In genomic region chr6:151036211-151036721, GRCh38 we compare ENCODE assay signal across 8 cellular contexts.
DNase-seq lines count a peak whose midpoint lies in the region; TF ChIP-seq lines count a peak whose summit lies in the region.
"Not testable (repeated sequence)": the region's sequence is repeated elsewhere in the genome, so short reads cannot be mapped to it uniquely, and the experiment has no call there.

No MANE protein-coding gene starts in this region.

- H2AFZ ChIP-seq in smooth muscle cell (ENCODE audit: low read depth) = not testable (repeated sequence)

- not testable (repeated sequence) for H3K27me3 Mint-ChIP-seq in activated T-cell treated with anti-CD3 and anti-CD28 coated beads, Interleukin-2, amount 50 U/mL, for 24 hours

- DNase-seq in AG04450 (ENCODE audit: low read depth, low spot score) = peak; percentile 83
- DNase-seq in H4 (ENCODE audit: low spot score) = peak; percentile 65
- peak; percentile 52 for DNase-seq in NCI-H69 (lab: John Stamatoyannopoulos, UW)
- DNase-seq in activated T-cell treated with anti-CD3 and anti-CD28 coated beads, Interleukin-2, amount 50 U/mL, for 24 hours; smooth muscle cell (lab: John Stamatoyannopoulos, UW; ENCODE audit: unreplicated experiment): not testable (repeated sequence)
- peak; percentile 83 for DNase-seq in dedifferentiated amniotic fluid mesenchymal stem cell (ENCODE audit: extremely low spot score)
- peak; percentile 92 for DNase-seq in glomerular visceral epithelial cell (ENCODE audit: extremely low spot score)

- POLR2A ChIA-PET in AG04450 (lab: Yijun Ruan, JAX) = not testable (repeated sequence)

- H3K27ac ChIP-seq in AG04450 (ENCODE audit: low read depth, low read length) = peak overlapping the region; percentile 83
- H3K27ac ChIP-seq in smooth muscle cell (ENCODE audit: low read depth) = peak overlapping the region; percentile 95

- peak overlapping the region; percentile 12 for H3K4me2 ChIP-seq in smooth muscle cell

- WGBS in smooth muscle cell (ENCODE audit: low lambda C conversion rate) = 19% methylated on average over 3 of the region's 3 CpGs

- H3K9ac ChIP-seq in mucosa of stomach (ENCODE audit: low read length) = peak overlapping the region; percentile 42
- peak overlapping the region; percentile 72 for H3K9ac ChIP-seq in smooth muscle cell (ENCODE audit: low read depth)

- not testable (repeated sequence) for H3K9me3 ChIP-seq in AG04450 (ENCODE audit: control insufficient read depth, insufficient read depth, low read length); mucosa of stomach (ENCODE audit: control insufficient read depth, low read length); smooth muscle cell (replicated peaks; ENCODE audit: low read depth)

- H3K4me1 ChIP-seq in mucosa of stomach (ENCODE audit: control insufficient read depth, insufficient read depth, low read length) = peaks cover 19% of the 10 kb centered on the region
- H3K4me1 ChIP-seq in smooth muscle cell (ENCODE audit: low read depth) = peaks cover 10% of the 10 kb centered on the region

- peaks cover 16% of the 10 kb centered on the region for H3K4me1 Mint-ChIP-seq in activated T-cell treated with anti-CD3 and anti-CD28 coated beads, Interleukin-2, amount 50 U/mL, for 24 hours (ENCODE audit: low read depth)

- not testable (repeated sequence) for TF ChIP-seq CTCF in AG04450 (IDR thresholded peaks at IDR 0.05; ENCODE audit: low read depth, low read length); smooth muscle cell (IDR thresholded peaks at IDR 0.05; ENCODE audit: borderline replicate concordance, insufficient read depth, poor library complexity, severe bottlenecking)

- peaks cover 13% of the 10 kb centered on the region for H3F3A ChIP-seq in smooth muscle cell (ENCODE audit: low read depth)

- H3K36me3 ChIP-seq in mucosa of stomach (ENCODE audit: control insufficient read depth, insufficient read depth, low read length); smooth muscle cell (ENCODE audit: low read depth): not testable (repeated sequence)

- not testable (repeated sequence) for H3K27me3 ChIP-seq in AG04450 (ENCODE audit: control insufficient read depth, insufficient read depth, low read length); mucosa of stomach (ENCODE audit: control insufficient read depth, insufficient read depth, low read length); smooth muscle cell (ENCODE audit: low read depth)

- not testable (repeated sequence) for H4K20me1 ChIP-seq in smooth muscle cell (ENCODE audit: low read depth)

- CTCF ChIA-PET in AG04450 (lab: Charles Lee) = not testable (repeated sequence)

- not testable (repeated sequence) for H3K4me3 Mint-ChIP-seq in activated T-cell treated with anti-CD3 and anti-CD28 coated beads, Interleukin-2, amount 50 U/mL, for 24 hours

- H3K27ac Mint-ChIP-seq in activated T-cell treated with anti-CD3 and anti-CD28 coated beads, Interleukin-2, amount 50 U/mL, for 24 hours = peak overlapping the region; percentile 75

- H3K36me3 Mint-ChIP-seq in activated T-cell treated with anti-CD3 and anti-CD28 coated beads, Interleukin-2, amount 50 U/mL, for 24 hours (ENCODE audit: low read depth) = peaks cover 96% of the 10 kb centered on the region

- H3K4me3 ChIP-seq in AG04450 (ENCODE audit: low read depth, low read length); mucosa of stomach (ENCODE audit: low read length); smooth muscle cell: not testable (repeated sequence)

- H3K9me3 Mint-ChIP-seq in activated T-cell treated with anti-CD3 and anti-CD28 coated beads, Interleukin-2, amount 50 U/mL, for 24 hours = not testable (repeated sequence)

- H3K79me2 ChIP-seq in smooth muscle cell (ENCODE audit: low read depth) = not testable (repeated sequence)
